ENCODE assay signal across 1 cellular context in the genomic region with DNA sequence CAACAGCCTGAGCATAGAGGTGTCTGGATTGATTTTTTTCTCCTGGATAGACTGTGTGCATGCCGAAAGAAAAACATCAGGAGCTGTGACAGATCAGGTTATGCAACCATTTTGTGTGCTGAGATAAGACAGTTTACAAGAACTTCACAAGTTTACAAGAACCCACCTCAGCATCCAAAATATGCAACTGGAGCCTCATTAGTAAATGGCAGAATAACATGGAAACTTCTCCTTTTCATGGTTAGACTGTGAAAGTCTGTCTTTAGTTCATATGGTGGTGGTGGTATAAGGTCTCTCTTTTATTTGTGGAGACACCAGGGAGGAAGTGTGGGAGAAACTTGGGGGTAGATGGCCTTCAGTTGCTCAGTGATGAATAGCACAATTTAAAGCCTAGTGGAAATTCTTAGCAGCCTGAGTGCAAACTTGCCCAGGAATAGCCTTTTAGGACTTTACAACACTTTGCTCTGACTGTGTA.
TF ChIP-seq lines count a peak whose summit lies in the region.

No MANE protein-coding gene starts in this region.

TF ChIP-seq in K562, 482 proteins besides CTCF, POLR2A, EP300 and RAD21 (continued from another document):
- no peak for TF ChIP-seq CEBPG (CRISPR knock-in tag; IDR thresholded peaks at IDR 0.05)
- TF ChIP-seq CEBPG (tag; conservative IDR thresholded peaks at IDR 0.05 in 1 of 2, IDR thresholded peaks at IDR 0.05 in 1 of 2), result peak; percentile 44 to 52; a peak in 3 of 4 replicates
- TF ChIP-seq YY1 (IDR thresholded peaks at IDR 0.05; ENCODE audit: borderline replicate concordance in 1 of 3, control insufficient read depth in 1 of 3, extremely low read depth in 1 of 3, insufficient read depth in 3 of 3, insufficient read length in 1 of 3, insufficient replicate concordance in 2 of 3, low read depth in 1 of 3, low read length in 2 of 3), result peak in 1 of 3 experiments; percentile 8
- TF ChIP-seq SPI1 (IDR thresholded peaks at IDR 0.05; ENCODE audit: borderline replicate concordance, low read depth, low read length), result peak; percentile 42; the same call in 1 of the 2 replicates
- peak; percentile 27; the same call in 1 of the 2 replicates for TF ChIP-seq TEAD4 (IDR thresholded peaks at IDR 0.05; ENCODE audit: low read length)
- no peak for TF ChIP-seq TEAD4 (CRISPR knock-in tag; IDR thresholded peaks at IDR 0.05; ENCODE audit: borderline replicate concordance)
